ENCODE assay signal across 8 cellular contexts in the genomic region with DNA sequence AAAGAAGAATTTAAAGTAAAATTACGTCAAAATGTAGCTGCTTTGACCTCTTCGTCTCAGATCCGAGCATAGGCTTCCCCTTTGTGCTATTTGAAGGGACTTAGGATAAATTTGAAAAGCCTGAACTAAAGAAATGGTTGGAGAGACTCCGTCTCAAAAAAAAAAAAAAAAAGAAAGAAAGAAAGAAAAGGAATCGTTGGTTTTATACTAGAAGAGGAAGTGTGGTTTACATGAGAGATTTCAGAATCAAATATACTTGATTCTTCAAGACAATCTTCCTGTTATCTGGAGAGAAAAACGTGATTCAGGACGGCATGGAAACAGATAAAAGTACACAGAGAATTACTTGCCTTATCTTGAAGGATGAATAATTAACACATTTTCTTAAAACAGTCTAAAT. TPM values are rescaled to one million over a fixed set of nuclear protein-coding genes. Genes with fewer than 3 reads are reported as not detected.
DNase-seq lines count a peak whose midpoint lies in the region; ATAC-seq and TF ChIP-seq lines count a peak whose summit lies in the region.

No MANE protein-coding gene starts in this region.

- no peak for ATAC-seq in activated CD8-positive, alpha-beta memory T cell treated with anti-CD3 and anti-CD28 coated beads, Interleukin-2, amount 10 ng/mL, durations not matched to agents 7 days and 5 days
- no peak for ATAC-seq in left lung
- ATAC-seq in left colon, result no peak

- H3K9me3 Mint-ChIP-seq in activated CD8-positive, alpha-beta memory T cell treated with anti-CD3 and anti-CD28 coated beads, Interleukin-2, amount 10 ng/mL, durations not matched to agents 7 days and 5 days (ENCODE audit: low read depth), result peaks cover 14% of the 10 kb centered on the region
- H3K9me3 Mint-ChIP-seq in activated naive CD8-positive, alpha-beta T cell (ENCODE audit: low read depth), result peaks cover 8% of the 10 kb centered on the region

- H3K9me3 ChIP-seq in left lung (peaks cover 0 to 27% of the 10 kb centered on the region in 2 donors), thymus (ENCODE audit: control insufficient read depth) (no peaks in the 10 kb centered on the region)

- peak overlapping the region; percentile 95 for H3K4me3 Mint-ChIP-seq in activated CD8-positive, alpha-beta memory T cell treated with anti-CD3 and anti-CD28 coated beads, Interleukin-2, amount 10 ng/mL, durations not matched to agents 7 days and 5 days
- H3K4me3 Mint-ChIP-seq in activated naive CD8-positive, alpha-beta T cell, result peak overlapping the region; percentile 98

- TF ChIP-seq CTCF in left lung (IDR thresholded peaks at IDR 0.05), result no peak

- CTCF ChIA-PET in activated CD8-positive, alpha-beta memory T cell treated with anti-CD3 and anti-CD28 coated beads, Interleukin-2, amount 10 ng/mL, durations not matched to agents 7 days and 5 days (lab: Charles Lee), result interaction anchor here (1.2 to 1.5 kb wide), 2 partner anchors 86 to 109 kb away, joined by 4 read pairs; partner anchors contain the start of gene PSMC4

- peaks cover 36% of the 10 kb centered on the region for H3K36me3 Mint-ChIP-seq in activated CD8-positive, alpha-beta memory T cell treated with anti-CD3 and anti-CD28 coated beads, Interleukin-2, amount 10 ng/mL, durations not matched to agents 7 days and 5 days
- H3K36me3 Mint-ChIP-seq in activated naive CD8-positive, alpha-beta T cell, result peaks cover 22% of the 10 kb centered on the region

- H3K27ac ChIP-seq in left lung (peak overlapping the region in 1 of 2 donors; percentile 77), thymus (ENCODE audit: low read depth) (peak overlapping the region; percentile 88)

- peak overlapping the region; percentile 91 for H3K27ac Mint-ChIP-seq in activated CD8-positive, alpha-beta memory T cell treated with anti-CD3 and anti-CD28 coated beads, Interleukin-2, amount 10 ng/mL, durations not matched to agents 7 days and 5 days
- peak overlapping the region; percentile 96 for H3K27ac Mint-ChIP-seq in activated naive CD8-positive, alpha-beta T cell

- intact Hi-C loops in left lung (cut with DNase I) (no loop called here), left colon (cut with DNase I, micrococcal nuclease) (no loop called here)

- H3K27me3 Mint-ChIP-seq in activated CD8-positive, alpha-beta memory T cell treated with anti-CD3 and anti-CD28 coated beads, Interleukin-2, amount 10 ng/mL, durations not matched to agents 7 days and 5 days, result peaks cover 15% of the 10 kb centered on the region
- H3K27me3 Mint-ChIP-seq in activated naive CD8-positive, alpha-beta T cell, result no peaks in the 10 kb centered on the region

- 1% methylated on average over 7 of the region's 7 CpGs for WGBS in thymus

- H3K4me3 ChIP-seq in left lung (peak overlapping the region; percentile 53 to 78), thymus (ENCODE audit: low read length) (peak overlapping the region; percentile 66)

- H3K4me1 ChIP-seq in left lung, result peaks cover 0 to 15% of the 10 kb centered on the region in 2 donors
- peaks cover 13% of the 10 kb centered on the region for H3K4me1 ChIP-seq in thymus (ENCODE audit: control insufficient read depth, insufficient read depth, low read length)

- H3K27me3 ChIP-seq in left lung (no peaks in the 10 kb centered on the region), thymus (ENCODE audit: control insufficient read depth, insufficient read depth) (no peaks in the 10 kb centered on the region)

- H3K36me3 ChIP-seq in left lung (no peaks in the 10 kb centered on the region), thymus (ENCODE audit: control insufficient read depth, insufficient read depth) (no peaks in the 10 kb centered on the region)

- DNase-seq in activated CD8-positive, alpha-beta memory T cell treated with anti-CD3 and anti-CD28 coated beads, Interleukin-2, amount 10 ng/mL, durations not matched to agents 7 days and 5 days, result no peak
- DNase-seq in activated CD8-positive, alpha-beta memory T cell treated with anti-CD3 and anti-CD28 coated beads, Interleukin-2, amount 50 U/mL, for 48 hours, result no peak
- no peak for DNase-seq in left lung
- DNase-seq in left colon, result no peak
- DNase-seq in NCI-H2227 treated with DMSO at 0.1 percent for 48 hours (lab: John Stamatoyannopoulos, UW), result no peak
- no peak for DNase-seq in kidney tubule cell (ENCODE audit: low spot score)

- H3K4me1 Mint-ChIP-seq in activated CD8-positive, alpha-beta memory T cell treated with anti-CD3 and anti-CD28 coated beads, Interleukin-2, amount 10 ng/mL, durations not matched to agents 7 days and 5 days, result peaks cover 30% of the 10 kb centered on the region
- H3K4me1 Mint-ChIP-seq in activated naive CD8-positive, alpha-beta T cell (ENCODE audit: low read depth), result peaks cover 48% of the 10 kb centered on the region

RNA-seq across cellular contexts. Expression of gene ZNF780B, which starts 0.5 kb away (rescaled TPM):
- total RNA-seq in activated CD8-positive, alpha-beta memory T cell treated with anti-CD3 and anti-CD28 coated beads, Interleukin-2, amount 10 ng/mL, durations not matched to agents 7 days and 5 days, result 10 to 100 TPM; 18.6 to 25.7 TPM
- total RNA-seq in left lung, result 10 to 100 TPM; 17.0 to 17.8 TPM
- 10.7 TPM for polyA plus RNA-seq in thymus
- 10 to 100 TPM; 19.0 to 23.2 TPM for total RNA-seq in left colon

RNA-seq across cellular contexts. Expression of gene ZNF780A, which starts 34.2 kb away (rescaled TPM):
- total RNA-seq in activated CD8-positive, alpha-beta memory T cell treated with anti-CD3 and anti-CD28 coated beads, Interleukin-2, amount 10 ng/mL, durations not matched to agents 7 days and 5 days, result 10 to 100 TPM; 19.0 to 20.7 TPM
- 10 to 100 TPM; 20.4 to 21.2 TPM for total RNA-seq in left lung
- 30.0 TPM for polyA plus RNA-seq in thymus
- 10 to 100 TPM; 11.7 to 12.8 TPM for total RNA-seq in left colon

RNA-seq across cellular contexts. Expression of gene ZNF546, which starts 59.6 kb away (rescaled TPM):
- 1 to 10 TPM; 5.0 to 6.5 TPM for total RNA-seq in activated CD8-positive, alpha-beta memory T cell treated with anti-CD3 and anti-CD28 coated beads, Interleukin-2, amount 10 ng/mL, durations not matched to agents 7 days and 5 days
- total RNA-seq in left lung, result 1 to 10 TPM; 5.1 to 5.4 TPM
- 2.9 TPM for polyA plus RNA-seq in thymus
- 1 to 10 TPM; 2.0 to 3.0 TPM for total RNA-seq in left colon
